Comparison of ENCODE assay signal across 8 cellular contexts in the genomic region with DNA sequence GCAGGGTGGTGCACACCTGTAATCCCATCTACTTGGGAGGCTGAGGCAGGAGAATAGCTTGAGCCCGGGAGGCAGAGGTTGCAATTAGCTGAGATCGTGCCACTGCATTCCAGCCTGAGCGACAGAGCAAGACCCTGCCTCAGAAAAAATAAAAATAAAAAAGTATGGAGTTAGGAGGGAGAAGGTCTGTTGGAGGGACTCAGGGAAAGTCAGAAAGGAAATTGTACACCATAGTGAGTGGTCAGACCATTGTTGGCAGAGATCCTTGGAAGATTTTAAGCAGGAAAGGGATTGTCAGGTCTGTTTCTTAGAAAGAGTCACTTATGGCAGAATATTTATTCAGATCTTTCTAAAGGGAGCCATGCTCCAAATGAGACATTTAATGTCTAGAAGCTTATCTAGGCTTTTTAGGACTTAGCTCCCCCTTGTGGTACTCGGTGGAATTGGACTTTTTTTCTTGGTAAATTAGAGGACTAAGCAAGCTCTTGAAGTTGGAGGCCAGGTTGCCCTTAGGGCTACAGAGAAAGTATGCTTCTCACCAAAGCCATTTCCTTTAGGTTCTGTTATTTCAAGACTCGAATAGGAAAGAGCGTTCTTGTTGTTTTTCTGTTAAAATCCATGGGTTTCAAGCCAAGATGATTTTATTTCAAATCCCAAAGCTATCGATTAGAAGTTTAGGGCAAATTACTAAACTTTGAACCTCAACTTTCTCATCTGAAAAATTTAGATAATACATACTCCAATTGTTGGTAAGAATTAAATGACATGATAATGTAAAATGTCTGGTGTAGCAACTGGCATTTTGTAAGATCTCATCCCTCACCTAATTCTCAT. TPM values are rescaled to one million over a fixed set of nuclear protein-coding genes. Genes with fewer than 3 reads are reported as not detected.
DNase-seq lines count a peak whose midpoint lies in the region; ATAC-seq and TF ChIP-seq lines count a peak whose summit lies in the region.

No MANE protein-coding gene starts in this region.

- no peaks in the 10 kb centered on the region for H3K9me3 ChIP-seq in MG63

- no peaks in the 10 kb centered on the region for H3K27me3 Mint-ChIP-seq in progenitor cell of endocrine pancreas

- no peaks in the 10 kb centered on the region for H3K9me3 Mint-ChIP-seq in progenitor cell of endocrine pancreas (ENCODE audit: low read depth)

- H3K36me3 ChIP-seq in H7 (replicated peaks; ENCODE audit: control insufficient read depth, insufficient read depth, low read length) (peaks cover 10% of the 10 kb centered on the region), MG63 (peaks cover 38% of the 10 kb centered on the region)

- peaks cover 20% of the 10 kb centered on the region for H3K36me3 Mint-ChIP-seq in progenitor cell of endocrine pancreas (ENCODE audit: insufficient read depth)

- no peaks in the 10 kb centered on the region for H3K27me3 ChIP-seq in H7 (ENCODE audit: control insufficient read depth, insufficient read depth, low read length)
- H3K27me3 ChIP-seq in MG63 = no peaks in the 10 kb centered on the region

- no peaks in the 10 kb centered on the region for H3K4me1 Mint-ChIP-seq in progenitor cell of endocrine pancreas (ENCODE audit: low read depth)

- no peak overlapping the region for H3K4me3 Mint-ChIP-seq in progenitor cell of endocrine pancreas (ENCODE audit: low read depth)

- H3K27ac Mint-ChIP-seq in progenitor cell of endocrine pancreas = no peak overlapping the region

- H3K4me3 ChIP-seq in H7 (ENCODE audit: insufficient read depth, low read depth, low read length) (no peak overlapping the region), MG63 (no peak overlapping the region)

- no peak for ATAC-seq in GM18873 (IDR thresholded peaks at IDR 0.05; ENCODE audit: low FRiP score, unreplicated experiment)

- DNase-seq in GM03348 (ENCODE audit: low spot score) (peak; percentile 77), H7 (peak; percentile 56), MG63 (peak; percentile 21), RPMI7951 (ENCODE audit: low read depth) (peak; percentile 87), globus pallidus (ENCODE audit: low spot score) (peak; percentile 86), progenitor cell of endocrine pancreas (ENCODE audit: low spot score, unreplicated experiment) (peak; percentile 46)
- DNase-seq in activated naive CD4-positive, alpha-beta T cell treated with Interleukin-2 at 50 U/mL for 16 hours = peak; percentile 47

- peak; percentile 91 for TF ChIP-seq CTCF in progenitor cell of endocrine pancreas (IDR thresholded peaks at IDR 0.05; ENCODE audit: unreplicated experiment)

RNA-seq across cellular contexts. Expression of a gene that starts 16.5 kb away (rescaled TPM):
- 52.5 and 75.7 TPM in 2 replicates for total RNA-seq in H7 (2014; rRNA removed; shearing (Covaris generic))
- total RNA-seq in MG63 (2014; rRNA removed; shearing (Covaris generic); ENCODE audit: low replicate concordance) = 18.2 and 22.4 TPM in 2 replicates
- total RNA-seq in RPMI7951 (2014; rRNA removed; shearing (Covaris generic)) = 22.7 and 25.5 TPM in 2 replicates
- 67.1 and 68.6 TPM in 2 replicates for total RNA-seq in progenitor cell of endocrine pancreas

RNA-seq across cellular contexts. Expression of a gene that starts 44.7 kb away (rescaled TPM):
- total RNA-seq in H7 (2014; rRNA removed; shearing (Covaris generic)) = 20.6 and 24.0 TPM in 2 replicates
- total RNA-seq in MG63 (2014; rRNA removed; shearing (Covaris generic); ENCODE audit: low replicate concordance) = 9.7 and 17.2 TPM in 2 replicates
- total RNA-seq in RPMI7951 (2014; rRNA removed; shearing (Covaris generic)) = 15.7 and 17.4 TPM in 2 replicates
- total RNA-seq in progenitor cell of endocrine pancreas = 19.7 and 20.7 TPM in 2 replicates

Comparison
In these comparisons a context has a peak if more than half of its experiments do, and no peak if none do; other contexts are left out.
1. DNase-seq: peak in every context shown above with its lines; median percentile 87 in RPMI7951; 86 in globus pallidus; 77 in GM03348; 56 in H7; 47 in activated naive CD4-positive, alpha-beta T cell treated with Interleukin-2 at 50 U/mL for 16 hours; 46 in progenitor cell of endocrine pancreas; 21 in MG63.